Comparison of ENCODE assay signal across 29 cellular contexts in genomic region chr5:89524785-89525184, GRCh38.
"Had no signal": no experiment of that assay in that cellular context is flagged by ENCODE, and none has a peak within 500 bp of the region (broad histone marks: within the 10 kb centered on the region; RNA-seq: fewer than 3 reads in every experiment).

No MANE protein-coding gene starts in this region.

- H3K4me1 ChIP-seq: colonic mucosa, esophagus muscularis mucosa, esophagus squamous epithelium, foreskin keratinocyte, gastrocnemius medialis, gastroesophageal sphincter, heart left ventricle, heart right ventricle had no signal

- H3K27ac Mint-ChIP-seq: dendritic cell treated with granulocyte-macrophage colony-stimulating factor and Interleukin-4, amounts not matched to agents 40 ng/mL and 50 ng/mL, for 4 days; effector memory CD8-positive, alpha-beta T cell; endodermal cell had no signal

- H3K4me2 ChIP-seq: hepatocyte had no signal

- H3K4me1 Mint-ChIP-seq: endodermal cell had no signal

- H3K4me3 Mint-ChIP-seq: dendritic cell treated with granulocyte-macrophage colony-stimulating factor and Interleukin-4, amounts not matched to agents 40 ng/mL and 50 ng/mL, for 4 days; effector memory CD8-positive, alpha-beta T cell; endodermal cell had no signal

- FAIRE-seq: endometrium, endothelial cell of umbilical vein, frontal cortex had no signal

- H3K9me3 ChIP-seq: colonic mucosa, esophagus muscularis mucosa, esophagus squamous epithelium, gastrocnemius medialis, gastroesophageal sphincter, heart left ventricle had no signal

- DNase-seq: colonic mucosa; cortex of kidney; dermis blood vessel endothelial cell; dorsolateral prefrontal cortex; effector CD4-positive, alpha-beta T cell; effector CD8-positive, alpha-beta T cell; effector memory CD4-positive, alpha-beta T cell; effector memory CD8-positive, alpha-beta T cell; endodermal cell; erythroblast; esophagus squamous epithelium; foreskin fibroblast; foreskin keratinocyte; foreskin melanocyte; gastrocnemius medialis; glutamatergic neuron; head of caudate nucleus; heart left ventricle; heart right ventricle had no signal

- H2AFZ ChIP-seq: hepatocyte had no signal

- ATAC-seq: effector memory CD8-positive, alpha-beta T cell; esophagus mucosa; foreskin keratinocyte; gastrocnemius medialis; gastroesophageal sphincter; heart left ventricle; heart right ventricle had no signal

- H3K27me3 ChIP-seq: colonic mucosa, dorsolateral prefrontal cortex, esophagus muscularis mucosa, esophagus squamous epithelium, foreskin keratinocyte, gastrocnemius medialis, gastroesophageal sphincter, heart left ventricle, heart right ventricle, hepatocyte had no signal

- H3K27me3 Mint-ChIP-seq: dendritic cell treated with granulocyte-macrophage colony-stimulating factor and Interleukin-4, amounts not matched to agents 40 ng/mL and 50 ng/mL, for 4 days; effector memory CD8-positive, alpha-beta T cell had no signal

- H3K79me2 ChIP-seq: hepatocyte had no signal

- H3K36me3 ChIP-seq: colonic mucosa, esophagus muscularis mucosa, esophagus squamous epithelium, gastrocnemius medialis, gastroesophageal sphincter, heart left ventricle, heart right ventricle had no signal

- H3K4me3 ChIP-seq: colonic mucosa, coronary artery, dorsolateral prefrontal cortex, esophagus muscularis mucosa, esophagus squamous epithelium, gastrocnemius medialis, gastroesophageal sphincter, heart left ventricle, heart right ventricle, hepatocyte had no signal

- H3K27ac ChIP-seq: colonic mucosa, coronary artery, dorsolateral prefrontal cortex, epithelial cell of prostate, esophagus muscularis mucosa, esophagus squamous epithelium, foreskin keratinocyte, gastrocnemius medialis, gastroesophageal sphincter, heart left ventricle, heart right ventricle, hepatocyte had no signal
